ENCODE assay signal across 12 cellular contexts in genomic region chr16:57371494-57372371, GRCh38. TPM values are rescaled to one million over a fixed set of nuclear protein-coding genes. Genes with fewer than 3 reads are reported as not detected.
A peak's percentile ranks its signal among the peaks of the same experiment; 100 is the strongest.
DNase-seq lines count a peak whose midpoint lies in the region; ATAC-seq and TF ChIP-seq lines count a peak whose summit lies in the region.
"Had no signal": no experiment of that assay in that cellular context is flagged by ENCODE, and none has a peak within 500 bp of the region (broad histone marks: within the 10 kb centered on the region; RNA-seq: fewer than 3 reads in every experiment).

No MANE protein-coding gene starts in this region.

- ATAC-seq in Panc1 (no peak; the same call in 1 of the 2 replicates), thoracic aorta (ENCODE audit: insufficient number of reproducible peaks, low FRiP score, low read depth) (no peak), GM19395 (IDR thresholded peaks at IDR 0.05; ENCODE audit: unreplicated experiment) (no peak), HG02885 (IDR thresholded peaks at IDR 0.05; ENCODE audit: poor library complexity, unreplicated experiment) (no peak), GM18520 (IDR thresholded peaks at IDR 0.05; ENCODE audit: unreplicated experiment) (no peak)
- ATAC-seq: activated CD8-positive, alpha-beta T cell treated with anti-CD3 and anti-CD28 coated beads, Interleukin-2, amount 10 ng/mL, durations not matched to agents 7 days and 5 days; stimulated activated naive B cell treated with anti-CD40 and anti-IgM and Interleukin-4, amounts not matched to agents 10 μg/mL and 1 μg/mL and 100 μg/mL, for 72 hours had no signal

- BruUV-seq in Panc1 (replicated peaks; lab: Mats Ljungman, UMichigan) = no TSS peak

- H3K36me3 ChIP-seq in Panc1 (ENCODE audit: control insufficient read depth, insufficient read depth, low read length) (no peaks in the 10 kb centered on the region), esophagus (ENCODE audit: control insufficient read depth in 2 of 2, insufficient read depth in 2 of 2, low read length in 1 of 2) (no peaks in the 10 kb centered on the region), thoracic aorta (no peaks in the 10 kb centered on the region)

- H3K4me3 Mint-ChIP-seq in nephron progenitor cell = peak overlapping the region; percentile 76
- H3K4me3 Mint-ChIP-seq: activated CD8-positive, alpha-beta T cell treated with anti-CD3 and anti-CD28 coated beads, Interleukin-2, amount 10 ng/mL, durations not matched to agents 7 days and 5 days; activated naive CD8-positive, alpha-beta T cell treated with anti-CD3 and anti-CD28 coated beads, Interleukin-2, amount 10 ng/mL, durations not matched to agents 7 days and 5 days had no signal

- H3K4me1 Mint-ChIP-seq in nephron progenitor cell = peaks cover 24% of the 10 kb centered on the region
- H3K4me1 Mint-ChIP-seq: activated naive CD8-positive, alpha-beta T cell treated with anti-CD3 and anti-CD28 coated beads, Interleukin-2, amount 10 ng/mL, durations not matched to agents 7 days and 5 days had no signal

- in situ Hi-C loops in Panc1 (cut with HindIII; ENCODE audit: low pct_unique_long_range_greater_than_20kb, low sequenced_read_pairs) = no loop called here

- 59 to 67% methylated on average over 15 of the region's 15 CpGs for WGBS in esophagus, 2 donors

- no peaks in the 10 kb centered on the region for H3K36me3 Mint-ChIP-seq in nephron progenitor cell (ENCODE audit: low read depth)
- H3K36me3 Mint-ChIP-seq: activated naive CD8-positive, alpha-beta T cell treated with anti-CD3 and anti-CD28 coated beads, Interleukin-2, amount 10 ng/mL, durations not matched to agents 7 days and 5 days had no signal

- H3K9me3 Mint-ChIP-seq in nephron progenitor cell = no peaks in the 10 kb centered on the region
- H3K9me3 Mint-ChIP-seq: activated naive CD8-positive, alpha-beta T cell treated with anti-CD3 and anti-CD28 coated beads, Interleukin-2, amount 10 ng/mL, durations not matched to agents 7 days and 5 days had no signal

- no peaks in the 10 kb centered on the region for H3K9me3 ChIP-seq in Panc1 (ENCODE audit: control insufficient read depth, insufficient read depth, low read depth, low read length)
- H3K9me3 ChIP-seq in esophagus (ENCODE audit: control insufficient read depth in 2 of 2, insufficient read depth in 1 of 2, low read depth in 1 of 2, low read length in 1 of 2) = no peaks in the 10 kb centered on the region
- no peaks in the 10 kb centered on the region for H3K9me3 ChIP-seq in thoracic aorta

- peaks cover 13% of the 10 kb centered on the region for H3K27me3 Mint-ChIP-seq in nephron progenitor cell (ENCODE audit: low read depth, poor library complexity)

- H3K4me1 ChIP-seq in Panc1 (ENCODE audit: control insufficient read depth, insufficient read depth, low read length) (peaks cover 23% of the 10 kb centered on the region), esophagus (ENCODE audit: control insufficient read depth in 2 of 2, insufficient read depth in 2 of 2, low read length in 1 of 2) (peaks cover 4 to 9% of the 10 kb centered on the region in 2 donors), thoracic aorta (ENCODE audit: control insufficient read depth in 1 of 2, low read depth in 2 of 2) (peaks cover 14 to 39% of the 10 kb centered on the region in 2 donors)

- TF ChIP-seq CTCF in Panc1 (IDR thresholded peaks at IDR 0.05) (no peak), nephron progenitor cell (IDR thresholded peaks at IDR 0.05) (no peak), thoracic aorta (IDR thresholded peaks at IDR 0.05) (no peak)

- CTCF ChIA-PET in Panc1 (lab: Charles Lee) = no interaction called here

- H3K27ac ChIP-seq in Panc1 (ENCODE audit: low read length) (no peak overlapping the region), esophagus (ENCODE audit: low read depth in 2 of 2, low read length in 1 of 2) (peak overlapping the region; percentile 68 to 79), thoracic aorta (peak overlapping the region; percentile 98)

- H3K4me3 ChIP-seq in Panc1 (ENCODE audit: low read depth in 2 of 2, low read length in 2 of 2) (peak overlapping the region; percentile 41 to 59), esophagus (ENCODE audit: low read depth in 1 of 2, low read length in 2 of 2) (no peak overlapping the region), thoracic aorta (peak overlapping the region; percentile 85)

- H3K27me3 ChIP-seq in Panc1 (ENCODE audit: control insufficient read depth, insufficient read depth, low read length) (no peaks in the 10 kb centered on the region), esophagus (ENCODE audit: control insufficient read depth in 1 of 2, insufficient read depth in 2 of 2, low read length in 2 of 2) (no peaks in the 10 kb centered on the region), thoracic aorta (replicated peaks; ENCODE audit: insufficient read depth) (no peaks in the 10 kb centered on the region)

- no peak overlapping the region for H3K27ac Mint-ChIP-seq in nephron progenitor cell
- H3K27ac Mint-ChIP-seq: activated CD8-positive, alpha-beta T cell treated with anti-CD3 and anti-CD28 coated beads, Interleukin-2, amount 10 ng/mL, durations not matched to agents 7 days and 5 days; activated naive CD8-positive, alpha-beta T cell treated with anti-CD3 and anti-CD28 coated beads, Interleukin-2, amount 10 ng/mL, durations not matched to agents 7 days and 5 days had no signal

- intact Hi-C loops in Panc1 (cut with micrococcal nuclease; ENCODE audit: unreplicated experiment) = loop anchor here (5.0 kb wide), 2 partner anchors 54 to 69 kb away; no protein-coding TSS in a partner anchor

- POLR2A ChIA-PET in Panc1 (lab: Charles Lee) = interaction anchor here (0.7 kb wide), 1 partner anchor 38 kb away, joined by 3 read pairs; no protein-coding TSS in a partner anchor

- DNase-seq in Panc1 (ENCODE audit: low read depth, low spot score) (no peak), nephron progenitor cell (no peak), thoracic aorta (ENCODE audit: low spot score) (peak; percentile 59), OCI-M1 (lab: John Stamatoyannopoulos, UW) (no peak)
- DNase-seq: activated CD8-positive, alpha-beta T cell treated with anti-CD3 and anti-CD28 coated beads, Interleukin-2, amount 10 ng/mL, durations not matched to agents 7 days and 5 days; activated naive CD8-positive, alpha-beta T cell treated with anti-CD3 and anti-CD28 coated beads, Interleukin-2, amount 10 ng/mL, durations not matched to agents 7 days and 5 days; stimulated activated naive B cell treated with anti-CD40 and anti-IgM and Interleukin-4, amounts not matched to agents 10 μg/mL and 1 μg/mL and 100 μg/mL, for 72 hours; T-helper 1 cell had no signal

RNA-seq across cellular contexts. Expression of gene CX3CL1, which starts 0.6 kb away (rescaled TPM):
- total RNA-seq in Panc1 (2021; ENCODE audit: unreplicated experiment) (21.8 TPM), thoracic aorta (100 to 1,000 TPM; 106 to 117 TPM)
- 34.8 TPM for polyA plus RNA-seq in Panc1 (2012; ENCODE audit: insufficient read length)
- 1 to 10 TPM; 5.0 to 5.9 TPM for polyA plus RNA-seq in esophagus
- total RNA-seq: activated CD8-positive, alpha-beta T cell treated with anti-CD3 and anti-CD28 coated beads, Interleukin-2, amount 10 ng/mL, durations not matched to agents 7 days and 5 days; activated naive CD8-positive, alpha-beta T cell treated with anti-CD3 and anti-CD28 coated beads, Interleukin-2, amount 10 ng/mL, durations not matched to agents 7 days and 5 days had no signal

RNA-seq across cellular contexts. Expression of gene CCL22, which starts 13.2 kb away (rescaled TPM):
- total RNA-seq in Panc1 (2021; ENCODE audit: unreplicated experiment) = 0.39 TPM
- not detected for polyA plus RNA-seq in Panc1 (2012; ENCODE audit: insufficient read length)
- polyA plus RNA-seq in esophagus = under 1 TPM; 0.31 to 0.78 TPM
- not detected for total RNA-seq in thoracic aorta

RNA-seq across cellular contexts. Expression of gene CCL17, which starts 32.8 kb away (rescaled TPM):
- total RNA-seq in Panc1 (2021; ENCODE audit: unreplicated experiment) (not detected), thoracic aorta (not detected)
- not detected for polyA plus RNA-seq in Panc1 (2012; ENCODE audit: insufficient read length)
- polyA plus RNA-seq in esophagus = 1 to 10 TPM; 1.1 to 7.6 TPM
- total RNA-seq: activated naive CD8-positive, alpha-beta T cell treated with anti-CD3 and anti-CD28 coated beads, Interleukin-2, amount 10 ng/mL, durations not matched to agents 7 days and 5 days had no signal

Comparison
In these comparisons a context has a peak if more than half of its experiments do, and no peak if none do; other contexts are left out.
1. H3K4me3 ChIP-seq: peak in Panc1 (2 of 2) and thoracic aorta (single experiment); none in esophagus (0 of 2).